Comparison of ENCODE assay signal across 8 cellular contexts in genomic region chr14:23299558-23299957, GRCh38. TPM values are rescaled to one million over a fixed set of nuclear protein-coding genes. Genes with fewer than 3 reads are reported as not detected.
DNase-seq lines count a peak whose midpoint lies in the region; ATAC-seq and TF ChIP-seq lines count a peak whose summit lies in the region.

No MANE protein-coding gene starts in this region.

- H3K4me3 Mint-ChIP-seq in CD4-positive, alpha-beta T cell, result peak overlapping the region; percentile 96
- peak overlapping the region; percentile 93 for H3K4me3 Mint-ChIP-seq in HFFc6
- peak overlapping the region; percentile 96 for H3K4me3 Mint-ChIP-seq in activated T-helper 17 cell treated with anti-CD3 and anti-CD28 coated beads, Interleukin-2, amount 50 U/mL, for 72 hours

- peak; percentile 45 for TF ChIP-seq CTCF in CD4-positive, alpha-beta T cell (IDR thresholded peaks at IDR 0.05)
- TF ChIP-seq CTCF in HFFc6 (IDR thresholded peaks at IDR 0.05) (peak; percentile 70), hepatocyte (IDR thresholded peaks at IDR 0.05; ENCODE audit: poor library complexity) (peak; percentile 47), tibial nerve (IDR thresholded peaks at IDR 0.05) (peak in 2 of 5 experiments; percentile 13 to 17)

- intact Hi-C loops in CD4-positive, alpha-beta T cell (cut with DNase I, micrococcal nuclease), result loop anchor here (1.0 to 10.0 kb wide), 4 partner anchors 34 to 375 kb away; partner anchors contain the start of gene PRMT5 (in 1 of the 2)
- intact Hi-C loops in posterior cingulate gyrus (cut with DNase I), result loop anchor here (2.0 to 5.0 kb wide), 2 partner anchors 35 to 177 kb away; no protein-coding TSS in a partner anchor

- H3K27me3 Mint-ChIP-seq in CD4-positive, alpha-beta T cell, result no peaks in the 10 kb centered on the region
- peaks cover 2% of the 10 kb centered on the region; the same call in 1 of the 2 replicates for H3K27me3 Mint-ChIP-seq in HFFc6 (ENCODE audit: insufficient read depth)
- H3K27me3 Mint-ChIP-seq in activated T-helper 17 cell treated with anti-CD3 and anti-CD28 coated beads, Interleukin-2, amount 50 U/mL, for 72 hours, result no peaks in the 10 kb centered on the region

- DNase-seq in CD4-positive, alpha-beta T cell, result no peak
- DNase-seq in HFFc6 (peak; percentile 72), hepatocyte (ENCODE audit: low spot score) (peak; percentile 68), tibial nerve (ENCODE audit: low spot score in 2 of 2) (no peak), cortex of kidney (lab: John Stamatoyannopoulos, UW) (no peak), posterior cingulate gyrus (no peak)

- TF ChIP-seq POLR2A in tibial nerve (IDR thresholded peaks at IDR 0.05), result no peak

- H3K4me1 ChIP-seq in hepatocyte (ENCODE audit: insufficient read depth) (peaks cover 15% of the 10 kb centered on the region), tibial nerve (peaks cover 0 to 51% (median 23%) of the 10 kb centered on the region in 4 donors)

- H3K9me3 ChIP-seq in CD4-positive, alpha-beta T cell (ENCODE audit: control insufficient read depth, low read length), result no peaks in the 10 kb centered on the region
- H3K9me3 ChIP-seq in hepatocyte (ENCODE audit: low read depth), result no peaks in the 10 kb centered on the region
- H3K9me3 ChIP-seq in tibial nerve, result no peaks in the 10 kb centered on the region

- ATAC-seq in CD4-positive, alpha-beta T cell (ENCODE audit: poor library complexity), result no peak
- no peak for ATAC-seq in activated T-helper 17 cell treated with anti-CD3 and anti-CD28 coated beads, Interleukin-2, amount 50 U/mL, for 72 hours (replicated peaks)
- no peak for ATAC-seq in GM18517 (IDR thresholded peaks at IDR 0.05; ENCODE audit: unreplicated experiment)

- no peak overlapping the region for H3K4me3 ChIP-seq in hepatocyte
- no peak overlapping the region for H3K4me3 ChIP-seq in tibial nerve

- peaks cover 49% of the 10 kb centered on the region for H3K4me1 Mint-ChIP-seq in CD4-positive, alpha-beta T cell (ENCODE audit: low read depth)
- peaks cover 63% of the 10 kb centered on the region for H3K4me1 Mint-ChIP-seq in HFFc6 (ENCODE audit: low read depth)
- peaks cover 10% of the 10 kb centered on the region for H3K4me1 Mint-ChIP-seq in activated T-helper 17 cell treated with anti-CD3 and anti-CD28 coated beads, Interleukin-2, amount 50 U/mL, for 72 hours

- H2AFZ ChIP-seq in hepatocyte, result no peak overlapping the region

- H3K27ac ChIP-seq in CD4-positive, alpha-beta T cell (ENCODE audit: low read depth, low read length), result no peak overlapping the region
- H3K27ac ChIP-seq in hepatocyte (peak overlapping the region; percentile 98), tibial nerve (peak overlapping the region in 3 of 4 donors; percentile 24 to 100 (median 97))

- H3K9me3 Mint-ChIP-seq in CD4-positive, alpha-beta T cell, result no peaks in the 10 kb centered on the region
- H3K9me3 Mint-ChIP-seq in HFFc6, result no peaks in the 10 kb centered on the region
- no peaks in the 10 kb centered on the region for H3K9me3 Mint-ChIP-seq in activated T-helper 17 cell treated with anti-CD3 and anti-CD28 coated beads, Interleukin-2, amount 50 U/mL, for 72 hours

- no peak for TF ChIP-seq EP300 in tibial nerve (IDR thresholded peaks at IDR 0.05)

- H3K36me3 ChIP-seq in hepatocyte (replicated peaks; ENCODE audit: insufficient read depth, low read depth), result no peaks in the 10 kb centered on the region
- peaks cover 0 to 26% (median 0%) of the 10 kb centered on the region in 3 donors for H3K36me3 ChIP-seq in tibial nerve

- no peaks in the 10 kb centered on the region for H3K27me3 ChIP-seq in CD4-positive, alpha-beta T cell (ENCODE audit: control insufficient read depth, insufficient read depth, low read length)
- H3K27me3 ChIP-seq in hepatocyte, result no peaks in the 10 kb centered on the region
- H3K27me3 ChIP-seq in tibial nerve, result no peaks in the 10 kb centered on the region

- POLR2A ChIA-PET in CD4-positive, alpha-beta T cell (lab: Charles Lee), result interaction anchor here (5.5 to 10.5 kb wide), 2 partner anchors 14 to 21 kb away, joined by 104 to 455 read pairs; partner anchors contain the start of genes HOMEZ and PABPN1

- H3K4me2 ChIP-seq in hepatocyte, result peak overlapping the region; percentile 38

- peak overlapping the region; percentile 97 for H3K27ac Mint-ChIP-seq in CD4-positive, alpha-beta T cell
- peak overlapping the region; percentile 98 for H3K27ac Mint-ChIP-seq in HFFc6
- H3K27ac Mint-ChIP-seq in activated T-helper 17 cell treated with anti-CD3 and anti-CD28 coated beads, Interleukin-2, amount 50 U/mL, for 72 hours, result peak overlapping the region; percentile 76

- peaks cover 27% of the 10 kb centered on the region for H3K36me3 Mint-ChIP-seq in CD4-positive, alpha-beta T cell (ENCODE audit: low read depth)
- H3K36me3 Mint-ChIP-seq in HFFc6 (ENCODE audit: low read depth), result no peaks in the 10 kb centered on the region
- H3K36me3 Mint-ChIP-seq in activated T-helper 17 cell treated with anti-CD3 and anti-CD28 coated beads, Interleukin-2, amount 50 U/mL, for 72 hours (ENCODE audit: low read depth), result peaks cover 74% of the 10 kb centered on the region

- H4K20me1 ChIP-seq in hepatocyte (ENCODE audit: insufficient read depth, poor library complexity, severe bottlenecking), result no peaks in the 10 kb centered on the region

- no peaks in the 10 kb centered on the region for H3K9me2 ChIP-seq in hepatocyte (replicated peaks; ENCODE audit: insufficient read depth)

- CTCF ChIA-PET in CD4-positive, alpha-beta T cell (lab: Charles Lee), result interaction anchor here (0.6 to 4.4 kb wide), 16 partner anchors 9 to 1782 kb away, joined by 3 to 66 read pairs (median 4); partner anchors contain the start of genes HOMEZ and PABPN1

- H3K79me2 ChIP-seq in hepatocyte, result peaks cover 10% of the 10 kb centered on the region

RNA-seq across cellular contexts. Expression of gene PPP1R3E, which starts 3.1 kb away (rescaled TPM):
- 10 to 100 TPM; 51.0 to 53.8 TPM for total RNA-seq in CD4-positive, alpha-beta T cell
- total RNA-seq in HFFc6 (2021; fragmentation: NEBNext Ultra II Directional; extraction: Animal tissue kit (Norgen Biotek cat#: 25700)), result 1 to 10 TPM; 2.3 to 3.8 (median 2.6) TPM
- total RNA-seq in activated T-helper 17 cell treated with anti-CD3 and anti-CD28 coated beads, Interleukin-2, amount 50 U/mL, for 72 hours, result 10 to 100 TPM; 21.1 to 68.8 TPM
- total RNA-seq in hepatocyte (3.9 and 6.1 TPM in 2 replicates), tibial nerve (10 to 100 TPM; 15.0 to 29.1 (median 19.2) TPM)
- polyA plus RNA-seq in hepatocyte, result 4.6 and 4.8 TPM in 2 replicates

RNA-seq across cellular contexts. Expression of gene BCL2L2, which starts 7.1 kb away (rescaled TPM):
- 1 to 10 TPM; 2.3 to 3.7 TPM for total RNA-seq in CD4-positive, alpha-beta T cell
- total RNA-seq in HFFc6 (2021; fragmentation: NEBNext Ultra II Directional; extraction: Animal tissue kit (Norgen Biotek cat#: 25700)), result 10 to 100 TPM; 28.7 to 32.4 (median 31.1) TPM
- 1 to 10 TPM; 1.2 to 2.9 TPM for total RNA-seq in activated T-helper 17 cell treated with anti-CD3 and anti-CD28 coated beads, Interleukin-2, amount 50 U/mL, for 72 hours
- total RNA-seq in hepatocyte, result 20.8 and 26.4 TPM in 2 replicates
- 4.3 and 6.5 TPM in 2 replicates for polyA plus RNA-seq in hepatocyte
- total RNA-seq in tibial nerve, result 10 to 100 TPM; 49.8 to 87.3 (median 56.5) TPM

RNA-seq across cellular contexts. Expression of gene HOMEZ, which starts 13.6 kb away (rescaled TPM):
- total RNA-seq in CD4-positive, alpha-beta T cell, result 1 to 10 TPM; 2.0 to 2.8 TPM
- total RNA-seq in HFFc6 (2021; fragmentation: NEBNext Ultra II Directional; extraction: Animal tissue kit (Norgen Biotek cat#: 25700)), result 1 to 10 TPM; 7.3 to 9.2 (median 7.5) TPM
- 10 to 100 TPM in 1 of 2 donors, 1 to 10 TPM in 1; 8.4 to 10.3 TPM for total RNA-seq in activated T-helper 17 cell treated with anti-CD3 and anti-CD28 coated beads, Interleukin-2, amount 50 U/mL, for 72 hours
- total RNA-seq in hepatocyte (8.2 and 9.4 TPM in 2 replicates), tibial nerve (10 to 100 TPM in 2 of 4 donors, 1 to 10 TPM in 2; 7.5 to 35.2 (median 10.2) TPM)
- polyA plus RNA-seq in hepatocyte, result 6.3 and 11.2 TPM in 2 replicates

RNA-seq across cellular contexts. Expression of gene PABPN1, which starts 21.7 kb away (rescaled TPM):
- total RNA-seq in CD4-positive, alpha-beta T cell, result 100 to 1,000 TPM; 188 to 195 TPM
- total RNA-seq in HFFc6 (2021; fragmentation: NEBNext Ultra II Directional; extraction: Animal tissue kit (Norgen Biotek cat#: 25700)), result 100 to 1,000 TPM; 128 to 147 (median 137) TPM
- 100 to 1,000 TPM; 163 to 239 TPM for total RNA-seq in activated T-helper 17 cell treated with anti-CD3 and anti-CD28 coated beads, Interleukin-2, amount 50 U/mL, for 72 hours
- total RNA-seq in hepatocyte (94.1 and 116 TPM in 2 replicates), tibial nerve (10 to 100 TPM; 52.1 to 80.8 (median 64.5) TPM)
- polyA plus RNA-seq in hepatocyte, result 213 and 245 TPM in 2 replicates

RNA-seq across cellular contexts. Expression of gene SLC22A17, which starts 53.1 kb away (rescaled TPM):
- total RNA-seq in CD4-positive, alpha-beta T cell, result 10 to 100 TPM; 19.5 to 21.1 TPM
- 10 to 100 TPM; 11.7 to 15.6 (median 13.1) TPM for total RNA-seq in HFFc6 (2021; fragmentation: NEBNext Ultra II Directional; extraction: Animal tissue kit (Norgen Biotek cat#: 25700))
- 1 to 10 TPM; 2.2 to 3.0 TPM for total RNA-seq in activated T-helper 17 cell treated with anti-CD3 and anti-CD28 coated beads, Interleukin-2, amount 50 U/mL, for 72 hours
- total RNA-seq in hepatocyte, result 31.9 and 44.4 TPM in 2 replicates
- 62.9 and 79.2 TPM in 2 replicates for polyA plus RNA-seq in hepatocyte
- total RNA-seq in tibial nerve, result 10 to 100 TPM; 55.9 to 91.0 (median 58.3) TPM

Comparison
In these comparisons a context has a peak if more than half of its experiments do, and no peak if none do; other contexts are left out.
1. DNase-seq: peak in HFFc6 (single experiment) and hepatocyte (single experiment); none in CD4-positive, alpha-beta T cell (0 of 10), tibial nerve (0 of 2), cortex of kidney (single experiment) and posterior cingulate gyrus (0 of 10).
2. Peak in every context shown above with its lines, with median percentiles within 50 percentile points of each other: H3K27ac Mint-ChIP-seq and H3K4me3 Mint-ChIP-seq.